8 cellular contexts compared by ENCODE assay signal in genomic region chr12:121239704-121240420, GRCh38. TPM values are rescaled to one million over a fixed set of nuclear protein-coding genes. Genes with fewer than 3 reads are reported as not detected.
DNase-seq lines count a peak whose midpoint lies in the region; ATAC-seq and TF ChIP-seq lines count a peak whose summit lies in the region.

No MANE protein-coding gene starts in this region.

- no peaks in the 10 kb centered on the region for H3K79me2 ChIP-seq in HCT116 (ENCODE audit: insufficient read depth, low read length)

- peaks cover 29 to 30% of the 10 kb centered on the region in 2 donors for H3K4me1 Mint-ChIP-seq in natural killer cell

- H3K4me1 ChIP-seq in BLaER1 (peaks cover 45% of the 10 kb centered on the region), HCT116 (ENCODE audit: control insufficient read depth in 1 of 2, insufficient read depth in 2 of 2, low read length in 2 of 2) (no peaks in the 10 kb centered on the region), ascending aorta (peaks cover 4 to 10% of the 10 kb centered on the region in 2 donors)

- H3K9me3 ChIP-seq in BLaER1 (no peaks in the 10 kb centered on the region), HCT116 (ENCODE audit: control insufficient read depth in 1 of 2, insufficient read depth in 1 of 2, low read depth in 1 of 2, low read length in 2 of 2) (no peaks in the 10 kb centered on the region), ascending aorta (no peaks in the 10 kb centered on the region)

- DNase-seq in HCT116 (ENCODE audit: low read depth, low spot score) (no peak), ascending aorta (ENCODE audit: low spot score in 2 of 2) (no peak), natural killer cell (no peak), iPS-NIHi7 (ENCODE audit: extremely low spot score) (no peak), G401 (ENCODE audit: low spot score) (no peak)
- DNase-seq in stimulated activated CD4-positive, alpha-beta T cell treated with anti-CD3 and anti-CD28 coated beads, Interleukin-4, amount 100 ng/mL, for 24 hours, result no peak
- no peak for DNase-seq in stimulated activated CD4-positive, alpha-beta T cell treated with anti-CD3 and anti-CD28 coated beads, Interleukin-4, amount 100 ng/mL, for 4 hours

- H3K4me3 ChIP-seq in BLaER1, result no peak overlapping the region
- H3K4me3 ChIP-seq in HCT116 (replicated peaks in 1 of 2; ENCODE audit: low read depth in 1 of 2, low read length in 2 of 2), result no peak overlapping the region
- H3K4me3 ChIP-seq in ascending aorta, result peak overlapping the region in 1 of 2 donors; percentile 65

- peak overlapping the region; percentile 71 for H3K4me2 ChIP-seq in BLaER1
- no peak overlapping the region for H3K4me2 ChIP-seq in HCT116 (ENCODE audit: low read length)

- H3K9me2 ChIP-seq in HCT116 (ENCODE audit: insufficient read depth), result no peaks in the 10 kb centered on the region

- TF ChIP-seq CTCF in HCT116 (IDR thresholded peaks at IDR 0.05 in 2 of 3, conservative IDR thresholded peaks at IDR 0.05 in 1 of 3; ENCODE audit: borderline replicate concordance in 1 of 3, insufficient read depth in 1 of 3, low read depth in 2 of 3, low read length in 2 of 3) (no peak), ascending aorta (IDR thresholded peaks at IDR 0.05) (no peak), natural killer cell (IDR thresholded peaks at IDR 0.05) (no peak)

- H3K27ac ChIP-seq in BLaER1, result peak overlapping the region; percentile 66
- no peak overlapping the region for H3K27ac ChIP-seq in HCT116 (ENCODE audit: low read depth, low read length)
- H3K27ac ChIP-seq in ascending aorta, result peak overlapping the region; percentile 73 to 81

- intact Hi-C loops in HCT116 (cut with micrococcal nuclease), result no loop called here
- intact Hi-C loops in ascending aorta (cut with DNase I), result no loop called here
- intact Hi-C loops in natural killer cell (cut with micrococcal nuclease), result loop anchor here (1.0 to 2.0 kb wide), 2 partner anchors 29 to 111 kb away; partner anchors contain the start of gene P2RX4

- H3K27me3 ChIP-seq in BLaER1 (no peaks in the 10 kb centered on the region), HCT116 (ENCODE audit: insufficient read depth, low read length) (no peaks in the 10 kb centered on the region), ascending aorta (no peaks in the 10 kb centered on the region)

- in situ Hi-C loops in G401 (cut with HindIII; ENCODE audit: low sequenced_read_pairs), result no loop called here

- H3K9ac ChIP-seq in BLaER1 (no peak overlapping the region), HCT116 (ENCODE audit: low read length) (no peak overlapping the region)

- H3K27ac Mint-ChIP-seq in natural killer cell, result peak overlapping the region; percentile 97 to 98

- BruUV-seq in HCT116 (replicated peaks; lab: Mats Ljungman, UMichigan), result TSS peak; percentile 15

- no peaks in the 10 kb centered on the region for H3K27me3 Mint-ChIP-seq in natural killer cell (ENCODE audit: low read depth in 2 of 2)

- CTCF ChIA-PET in HCT116 (lab: Charles Lee), result no interaction called here

- ATAC-seq in HCT116, result no peak
- ATAC-seq in natural killer cell, result peak in 2 of 3 donors; percentile 18 to 29

- H3K4me3 Mint-ChIP-seq in natural killer cell, result peak overlapping the region; percentile 86

- RAD21 ChIA-PET in HCT116 (lab: Charles Lee; ENCODE audit: low non-redundant PET in 1 of 2, low total read pairs in 2 of 2, uncharacterized antibody in 2 of 2, unreplicated experiment in 2 of 2), result no interaction called here

- no peak for TF ChIP-seq POLR2A in HCT116 (IDR thresholded peaks at IDR 0.05; ENCODE audit: borderline replicate concordance, extremely low read depth, insufficient read depth, insufficient read length)

- no peak overlapping the region for H2AFZ ChIP-seq in HCT116 (ENCODE audit: low read depth, low read length, poor library complexity, severe bottlenecking)

- TF ChIP-seq RAD21 in HCT116 (IDR thresholded peaks at IDR 0.05; ENCODE audit: low read depth), result no peak

- POLR2A ChIA-PET in HCT116 (lab: Charles Lee), result interaction anchor here (1.1 kb wide), 1 partner anchor 10 kb away, joined by 3 read pairs; no protein-coding TSS in a partner anchor

- H3K36me3 ChIP-seq in BLaER1 (peaks cover 84% of the 10 kb centered on the region), HCT116 (ENCODE audit: control insufficient read depth in 1 of 2, insufficient read depth in 2 of 2, low read length in 2 of 2) (peaks cover 2 to 8% of the 10 kb centered on the region in 2 experiments; a peak in 3 of 4 replicates), ascending aorta (peaks cover 0 to 24% of the 10 kb centered on the region in 2 donors)

- H4K20me1 ChIP-seq in BLaER1 (no peaks in the 10 kb centered on the region), HCT116 (ENCODE audit: insufficient read depth) (no peaks in the 10 kb centered on the region)

- no peaks in the 10 kb centered on the region for H3K36me3 Mint-ChIP-seq in natural killer cell

- no peaks in the 10 kb centered on the region for H3K9me3 Mint-ChIP-seq in natural killer cell

TF ChIP-seq in HCT116, 20 proteins besides CTCF, POLR2A, EP300 and RAD21:
- TF ChIP-seq CBX3 (IDR thresholded peaks at IDR 0.05; ENCODE audit: low read depth) (no peak), ELF1 (IDR thresholded peaks at IDR 0.05; ENCODE audit: borderline replicate concordance, low read depth) (no peak), REST (IDR thresholded peaks at IDR 0.05; ENCODE audit: low read depth) (no peak), YY1 (IDR thresholded peaks at IDR 0.05; ENCODE audit: extremely low read depth, insufficient replicate concordance, low read depth, low read length) (no peak), JUND (IDR thresholded peaks at IDR 0.05) (no peak), SRF (IDR thresholded peaks at IDR 0.05; ENCODE audit: low read depth) (no peak), FOSL1 (IDR thresholded peaks at IDR 0.05; ENCODE audit: low read depth) (no peak), SIN3A (IDR thresholded peaks at IDR 0.05; ENCODE audit: low read depth) (no peak), EGR1 (IDR thresholded peaks at IDR 0.05; ENCODE audit: low read depth) (no peak), SP1 (IDR thresholded peaks at IDR 0.05; ENCODE audit: low read depth) (no peak), TCF7L2 (IDR thresholded peaks at IDR 0.05; ENCODE audit: borderline replicate concordance, extremely low read depth, insufficient read depth, insufficient read length) (no peak), ZFX (IDR thresholded peaks at IDR 0.05) (no peak), ZNF274 (IDR thresholded peaks at IDR 0.05; ENCODE audit: low read depth, low read length) (no peak), EZH2phosphoT487 (IDR thresholded peaks at IDR 0.05; ENCODE audit: borderline replicate concordance) (no peak), EZH2 (IDR thresholded peaks at IDR 0.05) (no peak)
- TF ChIP-seq, protein P1, sequence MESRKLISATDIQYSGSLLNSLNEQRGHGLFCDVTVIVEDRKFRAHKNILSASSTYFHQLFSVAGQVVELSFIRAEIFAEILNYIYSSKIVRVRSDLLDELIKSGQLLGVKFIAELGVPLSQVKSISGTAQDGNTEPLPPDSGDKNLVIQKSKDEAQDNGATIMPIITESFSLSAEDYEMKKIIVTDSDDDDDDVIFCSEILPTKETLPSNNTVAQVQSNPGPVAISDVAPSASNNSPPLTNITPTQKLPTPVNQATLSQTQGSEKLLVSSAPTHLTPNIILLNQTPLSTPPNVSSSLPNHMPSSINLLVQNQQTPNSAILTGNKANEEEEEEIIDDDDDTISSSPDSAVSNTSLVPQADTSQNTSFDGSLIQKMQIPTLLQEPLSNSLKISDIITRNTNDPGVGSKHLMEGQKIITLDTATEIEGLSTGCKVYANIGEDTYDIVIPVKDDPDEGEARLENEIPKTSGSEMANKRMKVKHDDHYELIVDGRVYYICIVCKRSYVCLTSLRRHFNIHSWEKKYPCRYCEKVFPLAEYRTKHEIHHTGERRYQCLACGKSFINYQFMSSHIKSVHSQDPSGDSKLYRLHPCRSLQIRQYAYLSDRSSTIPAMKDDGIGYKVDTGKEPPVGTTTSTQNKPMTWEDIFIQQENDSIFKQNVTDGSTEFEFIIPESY (IDR thresholded peaks at IDR 0.05; ENCODE audit: extremely low read depth, insufficient replicate concordance, low read length), result no peak
- TF ChIP-seq, protein P2, sequence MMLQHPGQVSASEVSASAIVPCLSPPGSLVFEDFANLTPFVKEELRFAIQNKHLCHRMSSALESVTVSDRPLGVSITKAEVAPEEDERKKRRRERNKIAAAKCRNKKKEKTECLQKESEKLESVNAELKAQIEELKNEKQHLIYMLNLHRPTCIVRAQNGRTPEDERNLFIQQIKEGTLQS (IDR thresholded peaks at IDR 0.05), result no peak

RNA-seq across cellular contexts. Expression of gene P2RX4, which starts 29.9 kb away (rescaled TPM):
- total RNA-seq in HCT116 (2021; ENCODE audit: unreplicated experiment), result 17.1 TPM
- polyA plus RNA-seq in HCT116 (2012), result 42.2 and 54.7 TPM in 2 replicates
- 4.3 TPM for total RNA-seq in ascending aorta
- total RNA-seq in natural killer cell, result 10 to 100 TPM; 34.8 to 39.3 (median 38.2) TPM
- total RNA-seq in G401 (2014; rRNA removed; shearing (Covaris generic)), result 20.7 and 48.2 TPM in 2 replicates

RNA-seq across cellular contexts. Expression of gene CAMKK2, which starts 56.6 kb away (rescaled TPM):
- total RNA-seq in HCT116 (2021; ENCODE audit: unreplicated experiment) (33.8 TPM), ascending aorta (36.9 TPM), natural killer cell (10 to 100 TPM; 19.6 to 27.4 (median 20.9) TPM)
- 18.5 and 23.1 TPM in 2 replicates for polyA plus RNA-seq in HCT116 (2012)
- total RNA-seq in G401 (2014; rRNA removed; shearing (Covaris generic)), result 22.5 and 27.2 TPM in 2 replicates
